ENCODE assay signal across 12 cellular contexts in genomic region chr1:173853074-173853473, GRCh38. TPM values are rescaled to one million over a fixed set of nuclear protein-coding genes. Genes with fewer than 3 reads are reported as not detected.
DNase-seq lines count a peak whose midpoint lies in the region; ATAC-seq and TF ChIP-seq lines count a peak whose summit lies in the region.
"Had no signal": no experiment of that assay in that cellular context is flagged by ENCODE, and none has a peak within 500 bp of the region (broad histone marks: within the 10 kb centered on the region; RNA-seq: fewer than 3 reads in every experiment).

No MANE protein-coding gene starts in this region.

- H3K9me3 ChIP-seq in cardiac muscle cell (ENCODE audit: low read depth), result no peaks in the 10 kb centered on the region
- no peaks in the 10 kb centered on the region for H3K9me3 ChIP-seq in upper lobe of right lung

- H3K4me1 ChIP-seq in cardiac muscle cell (ENCODE audit: low read depth) (no peaks in the 10 kb centered on the region), upper lobe of right lung (peaks cover 11% of the 10 kb centered on the region)

- peak overlapping the region; percentile 24 for H3K27ac ChIP-seq in cardiac muscle cell
- peak overlapping the region; percentile 26 for H3K27ac ChIP-seq in upper lobe of right lung

- TF ChIP-seq CTCF in cardiac muscle cell (IDR thresholded peaks at IDR 0.05; ENCODE audit: low read depth, low read length) (no peak), upper lobe of right lung (IDR thresholded peaks at IDR 0.05) (no peak)

- in situ Hi-C loops in G401 (cut with HindIII; ENCODE audit: low sequenced_read_pairs), result no loop called here

- peak in 1 of 2 donors; percentile 87 for DNase-seq in cardiac muscle cell (ENCODE audit: low read depth in 1 of 2, low spot score in 1 of 2)
- DNase-seq in Right ventricle myocardium inferior (ENCODE audit: missing footprints), result no peak
- DNase-seq in dermis blood vessel endothelial cell, result peak; percentile 96
- peak; percentile 88 for DNase-seq in iris pigment epithelial cell (ENCODE audit: low read depth)
- no peak for DNase-seq in upper lobe of right lung
- DNase-seq in NCI-H1105 treated with DMSO at 0.1 percent for 48 hours (lab: John Stamatoyannopoulos, UW), result no peak
- DNase-seq in G401 (ENCODE audit: low spot score), result no peak
- no peak for DNase-seq in inferior parietal cortex (ENCODE audit: extremely low spot score)
- DNase-seq: activated CD8-positive, alpha-beta memory T cell treated with anti-CD3 and anti-CD28 coated beads, Interleukin-2, amount 10 ng/mL, durations not matched to agents 7 days and 5 days; GOT3; stimulated activated naive CD4-positive, alpha-beta T cell treated with Interleukin-2 at 50 U/mL for 16 hours; T-helper 2 cell had no signal

- H3K4me3 ChIP-seq in cardiac muscle cell, result no peak overlapping the region
- no peak overlapping the region for H3K4me3 ChIP-seq in upper lobe of right lung

- ATAC-seq in Right ventricle myocardium inferior (no peak), upper lobe of right lung (peak; percentile 80)

- no peaks in the 10 kb centered on the region for H3K27me3 ChIP-seq in cardiac muscle cell
- no peaks in the 10 kb centered on the region for H3K27me3 ChIP-seq in upper lobe of right lung

- H3K36me3 ChIP-seq in cardiac muscle cell, result peaks cover 22% of the 10 kb centered on the region
- H3K36me3 ChIP-seq in upper lobe of right lung, result peaks cover 47% of the 10 kb centered on the region

- intact Hi-C loops in Right ventricle myocardium inferior (cut with DNase I) (no loop called here), upper lobe of right lung (cut with DNase I) (no loop called here)

RNA-seq across cellular contexts. Expression of gene GAS5, which starts 14.7 kb away (rescaled TPM):
- total RNA-seq in cardiac muscle cell (210 and 350 TPM in 2 replicates), Right ventricle myocardium inferior (46.4 TPM), dermis blood vessel endothelial cell (180 and 432 TPM in 2 replicates), upper lobe of right lung (310 TPM)
- polyA plus RNA-seq in cardiac muscle cell, result 158 and 248 TPM in 2 replicates
- 490 and 492 TPM in 2 replicates for total RNA-seq in G401 (2014; rRNA removed; shearing (Covaris generic))

RNA-seq across cellular contexts. Expression of gene ZBTB37, which starts 15.1 kb away (rescaled TPM):
- total RNA-seq in cardiac muscle cell (7.9 and 16.2 TPM in 2 replicates), Right ventricle myocardium inferior (7.7 TPM), dermis blood vessel endothelial cell (5.5 and 6.0 TPM in 2 replicates), upper lobe of right lung (14.7 TPM)
- 1.8 and 3.0 TPM in 2 replicates for polyA plus RNA-seq in cardiac muscle cell
- 2.3 and 5.2 TPM in 2 replicates for total RNA-seq in G401 (2014; rRNA removed; shearing (Covaris generic))

RNA-seq across cellular contexts. Expression of gene CENPL, which starts 28.4 kb away (rescaled TPM):
- total RNA-seq in cardiac muscle cell (8.6 and 10.9 TPM in 2 replicates), Right ventricle myocardium inferior (3.3 TPM), dermis blood vessel endothelial cell (13.4 and 19.6 TPM in 2 replicates), upper lobe of right lung (4.3 TPM)
- 4.9 and 9.9 TPM in 2 replicates for polyA plus RNA-seq in cardiac muscle cell
- total RNA-seq in G401 (2014; rRNA removed; shearing (Covaris generic)), result 19.0 and 32.2 TPM in 2 replicates

RNA-seq across cellular contexts. Expression of gene DARS2, which starts 28.6 kb away (rescaled TPM):
- 9.3 and 15.6 TPM in 2 replicates for total RNA-seq in cardiac muscle cell
- polyA plus RNA-seq in cardiac muscle cell, result 14.6 and 22.7 TPM in 2 replicates
- 13.5 TPM for total RNA-seq in Right ventricle myocardium inferior
- 13.8 and 31.8 TPM in 2 replicates for total RNA-seq in dermis blood vessel endothelial cell
- total RNA-seq in upper lobe of right lung, result 14.6 TPM
- 36.5 and 40.1 TPM in 2 replicates for total RNA-seq in G401 (2014; rRNA removed; shearing (Covaris generic))

Comparison
In these comparisons a context has a peak if more than half of its experiments do, and no peak if none do; other contexts are left out.
1. DNase-seq: peak in dermis blood vessel endothelial cell (single experiment) and iris pigment epithelial cell (single experiment); none in Right ventricle myocardium inferior (single experiment), upper lobe of right lung (single experiment), NCI-H1105 treated with DMSO at 0.1 percent for 48 hours (single experiment), G401 (single experiment) and inferior parietal cortex (single experiment).